ENCODE assay signal across 6 cellular contexts in genomic region chr6:31989357-31989756, GRCh38. TPM values are rescaled to one million over a fixed set of nuclear protein-coding genes. Genes with fewer than 3 reads are reported as not detected.
DNase-seq lines count a peak whose midpoint lies in the region; ATAC-seq, FAIRE-seq and TF ChIP-seq lines count a peak whose summit lies in the region.
"Not testable (repeated sequence)": the region's sequence is repeated elsewhere in the genome, so short reads cannot be mapped to it uniquely, and the experiment has no call there.
"Had no signal": no experiment of that assay in that cellular context is flagged by ENCODE, and none has a peak within 500 bp of the region (broad histone marks: within the 10 kb centered on the region; RNA-seq: fewer than 3 reads in every experiment).

No MANE protein-coding gene starts in this region.

- not testable (repeated sequence) for H4K20me1 ChIP-seq in GM23338 (replicated peaks; ENCODE audit: insufficient read depth); K562 (replicated peaks; ENCODE audit: control insufficient read depth, insufficient read depth, low read length)

- not testable (repeated sequence) for H3K9me1 ChIP-seq in K562 (ENCODE audit: control insufficient read depth, insufficient read depth, low read length)

- H3K36me3 ChIP-seq in GM23338 (ENCODE audit: insufficient read depth); Panc1 (ENCODE audit: control insufficient read depth, insufficient read depth, low read length); K562 (ENCODE audit: control insufficient read depth, insufficient read depth, low read length): not testable (repeated sequence)

- not testable (repeated sequence) for H3K9ac ChIP-seq in K562 (ENCODE audit: insufficient read depth in 1 of 2, low read depth in 2 of 2, low read length in 2 of 2)

- not testable (repeated sequence) for H3K9me3 Mint-ChIP-seq in GM23338, memory B cell

- H3K4me3 Mint-ChIP-seq in GM23338, memory B cell: not testable (repeated sequence)

- H3K79me2 ChIP-seq in GM23338 (replicated peaks; ENCODE audit: insufficient read depth); K562 (ENCODE audit: control insufficient read depth, insufficient read depth, low read length): not testable (repeated sequence)

- H3K27ac ChIP-seq in GM23338 (ENCODE audit: low read depth); Panc1 (ENCODE audit: low read length); K562 (ENCODE audit: extremely low read depth, low read depth, low read length): not testable (repeated sequence)

- not testable (repeated sequence) for H2AFZ ChIP-seq in GM23338; K562 (ENCODE audit: low read depth, low read length)

- H3F3A ChIP-seq in GM23338 (replicated peaks; ENCODE audit: low read depth), result not testable (repeated sequence)

- TF ChIP-seq POLR2A in K562 (conservative IDR thresholded peaks at IDR 0.05), result not testable (repeated sequence)

- H3K9me2 ChIP-seq in GM23338 (ENCODE audit: insufficient read depth), result not testable (repeated sequence)

- ATAC-seq in GM23338 (peak; percentile 80), Panc1 (peak; percentile 80), K562 (peak; percentile 88), memory B cell (ENCODE audit: low read depth) (peak; percentile 34)

- in situ Hi-C loops in Panc1 (cut with HindIII; ENCODE audit: low pct_unique_long_range_greater_than_20kb, low sequenced_read_pairs); K562 (cut with MboI): not testable (repeated sequence)

- not testable (repeated sequence) for TF ChIP-seq EP300 in K562 (IDR thresholded peaks at IDR 0.05; ENCODE audit: low read length)

- intact Hi-C loops in Panc1 (cut with micrococcal nuclease; ENCODE audit: unreplicated experiment); K562 (cut with micrococcal nuclease): not testable (repeated sequence)

- FAIRE-seq in TTC549 (lab: Jason Lieb, UNC), result peak; percentile 89
- FAIRE-seq in K562 (lab: Jason Lieb, UNC), result peak; percentile 59

- H3K9me3 ChIP-seq in Panc1 (ENCODE audit: control insufficient read depth, insufficient read depth, low read depth, low read length); K562 (replicated peaks; ENCODE audit: control insufficient read depth, insufficient read depth, low read depth, low read length): not testable (repeated sequence)

- H3K4me3 ChIP-seq in GM23338; Panc1 (ENCODE audit: low read depth in 2 of 2, low read length in 2 of 2); K562: not testable (repeated sequence)

- not testable (repeated sequence) for H3K4me1 Mint-ChIP-seq in GM23338, memory B cell

- POLR2A ChIA-PET in Panc1 (lab: Charles Lee); K562 (lab: Yijun Ruan, JAX): not testable (repeated sequence)

- H3K27ac Mint-ChIP-seq in GM23338, memory B cell: not testable (repeated sequence)

- H3K27me3 Mint-ChIP-seq in GM23338 (ENCODE audit: insufficient read depth, low read depth, poor library complexity); memory B cell: not testable (repeated sequence)

- not testable (repeated sequence) for TF ChIP-seq RAD21 in K562 (CRISPR knock-in tag; conservative IDR thresholded peaks at IDR 0.05 in 1 of 2, IDR thresholded peaks at IDR 0.05 in 1 of 2)

- not testable (repeated sequence) for DNase-seq in GM23338 (ENCODE audit: low spot score); Panc1 (ENCODE audit: low read depth, low spot score); K562 (ENCODE audit: extremely low read depth in 1 of 4, low spot score in 3 of 4); memory B cell (ENCODE audit: low spot score in 2 of 2)

- CTCF ChIA-PET in Panc1 (lab: Charles Lee); K562 (lab: Yijun Ruan, JAX; ENCODE audit: low intra/inter-chr PET ratio): not testable (repeated sequence)

- not testable (repeated sequence) for H3K27me3 ChIP-seq in GM23338 (ENCODE audit: insufficient read depth); Panc1 (ENCODE audit: control insufficient read depth, insufficient read depth, low read length); K562 (ENCODE audit: control insufficient read depth in 2 of 2, insufficient read depth in 2 of 2, low read length in 2 of 2)

- TF ChIP-seq CTCF in GM23338 (conservative IDR thresholded peaks at IDR 0.05; ENCODE audit: low read depth in 2 of 2); Panc1 (IDR thresholded peaks at IDR 0.05); K562 (IDR thresholded peaks at IDR 0.05 in 2 of 3, conservative IDR thresholded peaks at IDR 0.05 in 1 of 3; ENCODE audit: insufficient read depth in 2 of 3, low read depth in 1 of 3, low read length in 3 of 3): not testable (repeated sequence)

- BruUV-seq in Panc1 (replicated peaks; lab: Mats Ljungman, UMichigan); K562 (replicated peaks; lab: Mats Ljungman, UMichigan): not testable (repeated sequence)

- H3K36me3 Mint-ChIP-seq in GM23338 (ENCODE audit: low read depth); memory B cell: not testable (repeated sequence)

- no CpG with 5 or more reads among the region's 10 CpGs for WGBS in K562 (ENCODE audit: insufficient coverage, low coverage, missing lambda C conversion rate)

- H3K4me2 ChIP-seq in GM23338; K562 (ENCODE audit: insufficient read depth, low read length): not testable (repeated sequence)

- not testable (repeated sequence) for H3K4me1 ChIP-seq in GM23338 (ENCODE audit: insufficient read depth); Panc1 (ENCODE audit: control insufficient read depth, insufficient read depth, low read length); K562 (replicated peaks in 1 of 2; ENCODE audit: control insufficient read depth in 2 of 2, insufficient read depth in 2 of 2, low read length in 2 of 2)

RNA-seq across cellular contexts. Expression of gene C4A, which starts 7.5 kb away (rescaled TPM):
- 0.97 and 2.4 TPM in 2 replicates for total RNA-seq in GM23338 (2014; rRNA removed; shearing (Covaris generic))
- polyA plus RNA-seq in GM23338 (2016; fragmentation: Nextera tagmentation; extraction: Ambion mirVana) (0.48 TPM in 1 of 2 replicates, not detected in the other), K562 (2011; rRNA removed) (7.2 and 14.8 TPM in 2 replicates), K562 (2014; fragmentation: Illumina TruSeq; extraction: Trizol) (5.0 and 6.5 TPM in 2 replicates), K562 (2014; fragmentation: Nextera tagmentation; extraction: Ambion mirVana) (under 1 TPM; 0.27 to 0.50 TPM), K562 (2014; rRNA removed) (6.1 and 7.2 TPM in 2 replicates)
- total RNA-seq in Panc1 (2021; ENCODE audit: unreplicated experiment) (8.1 TPM), K562 (2014; rRNA removed) (4.6 and 6.4 TPM in 2 replicates), K562 (2014; rRNA removed; fragmentation: Illumina TruSeq; extraction: Trizol) (2.2 and 3.5 TPM in 2 replicates), K562 (2015; rRNA removed; fragmentation: Illumina TruSeq; extraction: Trizol) (6.6 and 6.9 TPM in 2 replicates), K562 (2021) (7.6 and 9.3 TPM in 2 replicates)
- polyA plus RNA-seq in Panc1 (2012; ENCODE audit: insufficient read length), result 4.7 TPM
- total RNA-seq in K562 (2011; cell fraction: chromatin; rRNA removed; ENCODE audit: low replicate concordance), result 26.8 and 57.5 TPM in 2 replicates
- total RNA-seq in K562 (2011; cell fraction: nucleolus; rRNA removed), result 34.0 and 42.2 TPM in 2 replicates
- total RNA-seq in K562 (2011; cell fraction: nucleoplasm; rRNA removed), result 22.1 and 27.8 TPM in 2 replicates
- 11.2 and 13.8 TPM in 2 replicates for polyA plus RNA-seq in K562 (2011; cell fraction: cytosol; rRNA removed)
- 42.4 and 58.8 TPM in 2 replicates for polyA plus RNA-seq in K562 (2011; cell fraction: nucleus; rRNA removed)
- polyA plus RNA-seq in K562 (2012), result 9.7 and 11.2 TPM in 2 replicates
- 5.8 and 10.2 TPM in 2 replicates for polyA minus RNA-seq in K562 (2011; rRNA and poly(A)+ RNA removed)
- 4.3 and 5.0 TPM in 2 replicates for polyA minus RNA-seq in K562 (2011; cell fraction: cytosol; rRNA and poly(A)+ RNA removed)
- polyA minus RNA-seq in K562 (2011; cell fraction: nucleus; rRNA and poly(A)+ RNA removed), result 12.0 and 25.4 TPM in 2 replicates
- polyA plus RNA-seq: CD14-positive monocyte had no signal

RNA-seq across cellular contexts. Expression of gene DXO, which starts 17.4 kb away (rescaled TPM):
- 12.1 and 19.7 TPM in 2 replicates for total RNA-seq in GM23338 (2014; rRNA removed; shearing (Covaris generic))
- 15.6 and 16.2 TPM in 2 replicates for polyA plus RNA-seq in GM23338 (2016; fragmentation: Nextera tagmentation; extraction: Ambion mirVana)
- 38.1 TPM for total RNA-seq in Panc1 (2021; ENCODE audit: unreplicated experiment)
- polyA plus RNA-seq in Panc1 (2012; ENCODE audit: insufficient read length), result 37.2 TPM
- 48.5 and 121 TPM in 2 replicates for total RNA-seq in K562 (2011; cell fraction: chromatin; rRNA removed; ENCODE audit: low replicate concordance)
- 102 and 121 TPM in 2 replicates for total RNA-seq in K562 (2011; cell fraction: nucleolus; rRNA removed)
- 59.5 and 73.2 TPM in 2 replicates for total RNA-seq in K562 (2011; cell fraction: nucleoplasm; rRNA removed)
- 29.0 and 31.1 TPM in 2 replicates for total RNA-seq in K562 (2014; rRNA removed)
- total RNA-seq in K562 (2014; rRNA removed; fragmentation: Illumina TruSeq; extraction: Trizol), result 9.3 and 13.1 TPM in 2 replicates
- total RNA-seq in K562 (2015; rRNA removed; fragmentation: Illumina TruSeq; extraction: Trizol), result 18.6 and 19.4 TPM in 2 replicates
- 27.6 and 28.5 TPM in 2 replicates for total RNA-seq in K562 (2021)
- polyA plus RNA-seq in K562 (2011; rRNA removed), result 11.9 and 25.1 TPM in 2 replicates
- 31.8 and 33.4 TPM in 2 replicates for polyA plus RNA-seq in K562 (2011; cell fraction: cytosol; rRNA removed)
- 168 and 185 TPM in 2 replicates for polyA plus RNA-seq in K562 (2011; cell fraction: nucleus; rRNA removed)
- 27.9 and 39.5 TPM in 2 replicates for polyA plus RNA-seq in K562 (2012)
- polyA plus RNA-seq in K562 (2014; fragmentation: Illumina TruSeq; extraction: Trizol), result 30.4 and 31.8 TPM in 2 replicates
- polyA plus RNA-seq in K562 (2014; fragmentation: Nextera tagmentation; extraction: Ambion mirVana), result 1 to 10 TPM; 6.4 to 7.3 TPM
- polyA plus RNA-seq in K562 (2014; rRNA removed), result 31.9 and 35.1 TPM in 2 replicates
- polyA minus RNA-seq in K562 (2011; rRNA and poly(A)+ RNA removed), result 11.3 and 11.5 TPM in 2 replicates
- 9.3 and 12.2 TPM in 2 replicates for polyA minus RNA-seq in K562 (2011; cell fraction: cytosol; rRNA and poly(A)+ RNA removed)
- polyA minus RNA-seq in K562 (2011; cell fraction: nucleus; rRNA and poly(A)+ RNA removed), result 38.9 and 52.6 TPM in 2 replicates

RNA-seq across cellular contexts. Expression of gene C4B, which starts 25.2 kb away (rescaled TPM):
- 0.39 TPM in 1 of 2 replicates, not detected in the other for total RNA-seq in GM23338 (2014; rRNA removed; shearing (Covaris generic))
- polyA plus RNA-seq in GM23338 (2016; fragmentation: Nextera tagmentation; extraction: Ambion mirVana), result 0.19 and 0.57 TPM in 2 replicates
- 8.8 TPM for total RNA-seq in Panc1 (2021; ENCODE audit: unreplicated experiment)
- polyA plus RNA-seq in Panc1 (2012; ENCODE audit: insufficient read length), result 10.6 TPM
- total RNA-seq in K562 (2011; cell fraction: chromatin; rRNA removed; ENCODE audit: low replicate concordance), result 17.6 and 59.1 TPM in 2 replicates
- total RNA-seq in K562 (2011; cell fraction: nucleolus; rRNA removed), result 28.7 and 30.2 TPM in 2 replicates
- total RNA-seq in K562 (2011; cell fraction: nucleoplasm; rRNA removed), result 20.5 and 23.3 TPM in 2 replicates
- total RNA-seq in K562 (2014; rRNA removed), result 4.9 and 6.0 TPM in 2 replicates
- total RNA-seq in K562 (2014; rRNA removed; fragmentation: Illumina TruSeq; extraction: Trizol), result 2.4 and 3.3 TPM in 2 replicates
- total RNA-seq in K562 (2015; rRNA removed; fragmentation: Illumina TruSeq; extraction: Trizol), result 7.0 and 7.4 TPM in 2 replicates
- 8.5 and 8.8 TPM in 2 replicates for total RNA-seq in K562 (2021)
- polyA plus RNA-seq in K562 (2011; rRNA removed), result 7.4 and 14.4 TPM in 2 replicates
- polyA plus RNA-seq in K562 (2011; cell fraction: cytosol; rRNA removed), result 9.6 and 14.8 TPM in 2 replicates
- polyA plus RNA-seq in K562 (2011; cell fraction: nucleus; rRNA removed), result 52.4 and 74.8 TPM in 2 replicates
- 9.3 and 10.8 TPM in 2 replicates for polyA plus RNA-seq in K562 (2012)
- 5.4 and 7.2 TPM in 2 replicates for polyA plus RNA-seq in K562 (2014; fragmentation: Illumina TruSeq; extraction: Trizol)
- polyA plus RNA-seq in K562 (2014; fragmentation: Nextera tagmentation; extraction: Ambion mirVana), result under 1 TPM; 0.32 to 0.52 TPM
- polyA plus RNA-seq in K562 (2014; rRNA removed), result 6.0 and 6.9 TPM in 2 replicates
- polyA minus RNA-seq in K562 (2011; rRNA and poly(A)+ RNA removed), result 6.6 and 10.2 TPM in 2 replicates
- polyA minus RNA-seq in K562 (2011; cell fraction: cytosol; rRNA and poly(A)+ RNA removed), result 3.5 and 4.3 TPM in 2 replicates
- polyA minus RNA-seq in K562 (2011; cell fraction: nucleus; rRNA and poly(A)+ RNA removed), result 14.1 and 29.7 TPM in 2 replicates

RNA-seq across cellular contexts. Expression of gene SKIC2, which starts 30.4 kb away (rescaled TPM):
- total RNA-seq in GM23338 (2014; rRNA removed; shearing (Covaris generic)), result 47.2 and 50.2 TPM in 2 replicates
- polyA plus RNA-seq in GM23338 (2016; fragmentation: Nextera tagmentation; extraction: Ambion mirVana), result 21.6 and 24.5 TPM in 2 replicates
- total RNA-seq in Panc1 (2021; ENCODE audit: unreplicated experiment), result 121 TPM
- polyA plus RNA-seq in Panc1 (2012; ENCODE audit: insufficient read length), result 86.3 TPM
- total RNA-seq in K562 (2011; cell fraction: chromatin; rRNA removed; ENCODE audit: low replicate concordance), result 247 and 681 TPM in 2 replicates
- 350 and 365 TPM in 2 replicates for total RNA-seq in K562 (2011; cell fraction: nucleolus; rRNA removed)
- total RNA-seq in K562 (2011; cell fraction: nucleoplasm; rRNA removed), result 202 and 277 TPM in 2 replicates
- total RNA-seq in K562 (2014; rRNA removed), result 45.0 and 45.1 TPM in 2 replicates
- 27.0 and 35.5 TPM in 2 replicates for total RNA-seq in K562 (2014; rRNA removed; fragmentation: Illumina TruSeq; extraction: Trizol)
- 33.6 and 34.5 TPM in 2 replicates for total RNA-seq in K562 (2015; rRNA removed; fragmentation: Illumina TruSeq; extraction: Trizol)
- total RNA-seq in K562 (2021), result 88.4 and 94.6 TPM in 2 replicates
- polyA plus RNA-seq in K562 (2011; rRNA removed), result 38.8 and 84.8 TPM in 2 replicates
- 32.7 and 35.6 TPM in 2 replicates for polyA plus RNA-seq in K562 (2011; cell fraction: cytosol; rRNA removed)
- 626 and 727 TPM in 2 replicates for polyA plus RNA-seq in K562 (2011; cell fraction: nucleus; rRNA removed)
- 63.3 and 102 TPM in 2 replicates for polyA plus RNA-seq in K562 (2012)
- 45.1 and 50.3 TPM in 2 replicates for polyA plus RNA-seq in K562 (2014; fragmentation: Illumina TruSeq; extraction: Trizol)
- polyA plus RNA-seq in K562 (2014; fragmentation: Nextera tagmentation; extraction: Ambion mirVana), result 1 to 10 TPM; 3.3 to 7.8 TPM
- 58.3 and 61.3 TPM in 2 replicates for polyA plus RNA-seq in K562 (2014; rRNA removed)
- 63.6 and 66.0 TPM in 2 replicates for polyA minus RNA-seq in K562 (2011; rRNA and poly(A)+ RNA removed)
- polyA minus RNA-seq in K562 (2011; cell fraction: cytosol; rRNA and poly(A)+ RNA removed), result 45.1 and 49.1 TPM in 2 replicates
- polyA minus RNA-seq in K562 (2011; cell fraction: nucleus; rRNA and poly(A)+ RNA removed), result 128 and 164 TPM in 2 replicates

RNA-seq across cellular contexts. Expression of gene NELFE, which starts 30.6 kb away (rescaled TPM):
- 64.0 and 69.0 TPM in 2 replicates for total RNA-seq in GM23338 (2014; rRNA removed; shearing (Covaris generic))
- polyA plus RNA-seq in GM23338 (2016; fragmentation: Nextera tagmentation; extraction: Ambion mirVana), result 86.0 and 93.4 TPM in 2 replicates
- total RNA-seq in Panc1 (2021; ENCODE audit: unreplicated experiment), result 94.9 TPM
- 137 TPM for polyA plus RNA-seq in Panc1 (2012; ENCODE audit: insufficient read length)
- total RNA-seq in K562 (2011; cell fraction: chromatin; rRNA removed; ENCODE audit: low replicate concordance), result 47.1 and 78.6 TPM in 2 replicates
- total RNA-seq in K562 (2011; cell fraction: nucleolus; rRNA removed), result 45.5 and 59.2 TPM in 2 replicates
- total RNA-seq in K562 (2011; cell fraction: nucleoplasm; rRNA removed), result 52.1 and 52.4 TPM in 2 replicates
- 130 and 139 TPM in 2 replicates for total RNA-seq in K562 (2014; rRNA removed)
- 76.2 and 86.2 TPM in 2 replicates for total RNA-seq in K562 (2014; rRNA removed; fragmentation: Illumina TruSeq; extraction: Trizol)
- 108 and 110 TPM in 2 replicates for total RNA-seq in K562 (2015; rRNA removed; fragmentation: Illumina TruSeq; extraction: Trizol)
- total RNA-seq in K562 (2021), result 87.6 and 91.5 TPM in 2 replicates
- 63.9 and 79.5 TPM in 2 replicates for polyA plus RNA-seq in K562 (2011; rRNA removed)
- polyA plus RNA-seq in K562 (2011; cell fraction: cytosol; rRNA removed), result 56.5 and 70.8 TPM in 2 replicates
- 100 and 111 TPM in 2 replicates for polyA plus RNA-seq in K562 (2011; cell fraction: nucleus; rRNA removed)
- polyA plus RNA-seq in K562 (2012), result 111 and 134 TPM in 2 replicates
- 148 and 154 TPM in 2 replicates for polyA plus RNA-seq in K562 (2014; fragmentation: Illumina TruSeq; extraction: Trizol)
- polyA plus RNA-seq in K562 (2014; fragmentation: Nextera tagmentation; extraction: Ambion mirVana), result 10 to 100 TPM; 15.2 to 18.1 TPM
- polyA plus RNA-seq in K562 (2014; rRNA removed), result 143 and 157 TPM in 2 replicates
- 32.8 and 42.7 TPM in 2 replicates for polyA minus RNA-seq in K562 (2011; rRNA and poly(A)+ RNA removed)
- polyA minus RNA-seq in K562 (2011; cell fraction: cytosol; rRNA and poly(A)+ RNA removed), result 38.1 and 40.2 TPM in 2 replicates
- 26.9 and 38.8 TPM in 2 replicates for polyA minus RNA-seq in K562 (2011; cell fraction: nucleus; rRNA and poly(A)+ RNA removed)

Comparison
In these comparisons a context has a peak if more than half of its experiments do, and no peak if none do; other contexts are left out.
1. ATAC-seq: peak in every context shown above with its lines; median percentile 88 in K562; 80 in GM23338; 80 in Panc1; 34 in memory B cell.